Comparison of ENCODE assay signal across 26 cellular contexts in genomic region chr17:66562119-66562518, GRCh38.
"Had no signal": no experiment of that assay in that cellular context is flagged by ENCODE, and none has a peak within 500 bp of the region (broad histone marks: within the 10 kb centered on the region; RNA-seq: fewer than 3 reads in every experiment).

No MANE protein-coding gene starts in this region.

- H3K9me3 ChIP-seq: gastroesophageal sphincter, lower lobe of right lung, ovary, psoas muscle, testis, tibial artery had no signal

- H3K4me1 ChIP-seq: lower lobe of right lung, psoas muscle, testis, tibial artery had no signal

- H3K4me3 ChIP-seq: gastroesophageal sphincter, heart left ventricle, lower lobe of right lung, ovary, psoas muscle, sigmoid colon, spleen, testis, tibial artery had no signal

- ATAC-seq: esophagus mucosa; gastroesophageal sphincter; heart left ventricle; left ventricle myocardium superior; lower lobe of right lung; naive thymus-derived CD8-positive, alpha-beta T cell; psoas muscle; right cardiac atrium; stimulated activated memory B cell treated with anti-CD40 and anti-IgM and Interleukin-4, amounts not matched to agents 10 μg/mL and 1 μg/mL and 100 μg/mL, for 72 hours; stimulated activated naive CD8-positive, alpha-beta T cell treated with anti-CD3 and anti-CD28 coated beads, Interleukin-15, Interleukin-2, amounts not matched to agents 100 U/mL and 50 U/mL, for 24 hours had no signal

- H3K27me3 ChIP-seq: gastroesophageal sphincter, heart left ventricle, ovary, sigmoid colon, spleen, testis, tibial artery had no signal

- H3K27ac ChIP-seq: epithelial cell of prostate, gastroesophageal sphincter, heart left ventricle, lower lobe of right lung, ovary, psoas muscle, sigmoid colon, spleen, testis, tibial artery had no signal

- H3K36me3 ChIP-seq: gastroesophageal sphincter, heart left ventricle, lower lobe of right lung, ovary, sigmoid colon, spleen, tibial artery had no signal

- DNase-seq: cortex of kidney; foreskin fibroblast; heart left ventricle; hippocampal formation; immature natural killer cell; islet precursor cell; kidney glomerular epithelial cell; left ventricle myocardium superior; lower lobe of right lung; naive thymus-derived CD8-positive, alpha-beta T cell; occipital lobe; ovary; posterior cingulate gyrus; psoas muscle; right cardiac atrium; sigmoid colon; spleen; stimulated activated CD4-positive, alpha-beta T cell treated with anti-CD3 and anti-CD28 coated beads, Interleukin-4, amount 100 ng/mL, for 4 hours; stimulated activated naive CD8-positive, alpha-beta T cell treated with anti-CD3 and anti-CD28 coated beads, Interleukin-15, Interleukin-2, amounts not matched to agents 100 U/mL and 50 U/mL, for 24 hours; substantia nigra; testis; tibial artery had no signal
